In genomic region chr9:31500422-31500821, GRCh38 we compare ENCODE assay signal across 18 cellular contexts.
"Had no signal": no experiment of that assay in that cellular context is flagged by ENCODE, and none has a peak within 500 bp of the region (broad histone marks: within the 10 kb centered on the region; RNA-seq: fewer than 3 reads in every experiment).

No MANE protein-coding gene starts in this region.

- H3K27ac ChIP-seq: ascending aorta, neural progenitor cell, prostate gland, right atrium auricular region, tibial nerve, VCaP had no signal

- H3K4me2 ChIP-seq: neural progenitor cell had no signal

- H3K4me1 ChIP-seq: ascending aorta, neural progenitor cell, prostate gland, right atrium auricular region, tibial nerve had no signal

- H3K4me3 Mint-ChIP-seq: activated naive CD4-positive, alpha-beta T cell treated with anti-CD3 and anti-CD28 coated beads, Interleukin-2, amount 50 U/mL, for 24 hours; activated T-cell treated with anti-CD3 and anti-CD28 coated beads, Interleukin-2, amount 50 U/mL, for 4 hours; immature natural killer cell; naive thymus-derived CD4-positive, alpha-beta T cell; neural progenitor cell; stimulated activated naive CD8-positive, alpha-beta T cell treated with anti-CD3 and anti-CD28 coated beads, Interleukin-15, Interleukin-2, amounts not matched to agents 100 ng/mL and 50 ng/mL, for 24 hours had no signal

- H3K27me3 ChIP-seq: ascending aorta, neural progenitor cell, right atrium auricular region, tibial nerve had no signal

- H2AFZ ChIP-seq: neural progenitor cell had no signal

- H3K36me3 Mint-ChIP-seq: immature natural killer cell, neural progenitor cell had no signal

- ATAC-seq: activated T-cell treated with anti-CD3 and anti-CD28 coated beads, Interleukin-2, amount 50 U/mL, for 4 hours; naive thymus-derived CD4-positive, alpha-beta T cell had no signal

- H3K27me3 Mint-ChIP-seq: activated naive CD4-positive, alpha-beta T cell treated with anti-CD3 and anti-CD28 coated beads, Interleukin-2, amount 50 U/mL, for 24 hours; naive thymus-derived CD4-positive, alpha-beta T cell; stimulated activated naive CD8-positive, alpha-beta T cell treated with anti-CD3 and anti-CD28 coated beads, Interleukin-15, Interleukin-2, amounts not matched to agents 100 ng/mL and 50 ng/mL, for 24 hours had no signal

- H3K4me3 ChIP-seq: ascending aorta, neural progenitor cell, prostate gland, right atrium auricular region, tibial nerve had no signal

- H3K36me3 ChIP-seq: ascending aorta, neural progenitor cell, prostate gland, right atrium auricular region, tibial nerve had no signal

- H3K9me3 ChIP-seq: ascending aorta, prostate gland, right atrium auricular region had no signal

- H3K4me1 Mint-ChIP-seq: activated naive CD4-positive, alpha-beta T cell treated with anti-CD3 and anti-CD28 coated beads, Interleukin-2, amount 50 U/mL, for 24 hours; immature natural killer cell had no signal

- H3K9ac ChIP-seq: neural progenitor cell had no signal

- DNase-seq: activated CD4-positive, alpha-beta T cell treated with anti-CD3 and anti-CD28 coated beads, Interleukin-2, amount 50 U/mL, for 1 hour; activated CD4-positive, CD25-positive, alpha-beta regulatory T cell treated with anti-CD3 and anti-CD28 coated beads, Interleukin-2, amount 50 U/mL, for 72 hours; activated CD8-positive, alpha-beta memory T cell treated with anti-CD3 and anti-CD28 coated beads, Interleukin-2, amount 50 U/mL, for 4 hours; activated effector memory CD4-positive, alpha-beta T cell treated with anti-CD3 and anti-CD28 coated beads, Interleukin-2, amount 50 U/mL, for 16 hours; activated T-cell treated with anti-CD3 and anti-CD28 coated beads, Interleukin-2, amount 50 U/mL, for 4 hours; cortex of kidney; immature natural killer cell; kidney glomerular epithelial cell; mesenchymal stem cell; naive thymus-derived CD4-positive, alpha-beta T cell had no signal

- H3K27ac Mint-ChIP-seq: activated naive CD4-positive, alpha-beta T cell treated with anti-CD3 and anti-CD28 coated beads, Interleukin-2, amount 50 U/mL, for 24 hours; immature natural killer cell; neural progenitor cell; stimulated activated naive CD8-positive, alpha-beta T cell treated with anti-CD3 and anti-CD28 coated beads, Interleukin-15, Interleukin-2, amounts not matched to agents 100 ng/mL and 50 ng/mL, for 24 hours had no signal
